11 cellular contexts compared by ENCODE assay signal in the genomic region with DNA sequence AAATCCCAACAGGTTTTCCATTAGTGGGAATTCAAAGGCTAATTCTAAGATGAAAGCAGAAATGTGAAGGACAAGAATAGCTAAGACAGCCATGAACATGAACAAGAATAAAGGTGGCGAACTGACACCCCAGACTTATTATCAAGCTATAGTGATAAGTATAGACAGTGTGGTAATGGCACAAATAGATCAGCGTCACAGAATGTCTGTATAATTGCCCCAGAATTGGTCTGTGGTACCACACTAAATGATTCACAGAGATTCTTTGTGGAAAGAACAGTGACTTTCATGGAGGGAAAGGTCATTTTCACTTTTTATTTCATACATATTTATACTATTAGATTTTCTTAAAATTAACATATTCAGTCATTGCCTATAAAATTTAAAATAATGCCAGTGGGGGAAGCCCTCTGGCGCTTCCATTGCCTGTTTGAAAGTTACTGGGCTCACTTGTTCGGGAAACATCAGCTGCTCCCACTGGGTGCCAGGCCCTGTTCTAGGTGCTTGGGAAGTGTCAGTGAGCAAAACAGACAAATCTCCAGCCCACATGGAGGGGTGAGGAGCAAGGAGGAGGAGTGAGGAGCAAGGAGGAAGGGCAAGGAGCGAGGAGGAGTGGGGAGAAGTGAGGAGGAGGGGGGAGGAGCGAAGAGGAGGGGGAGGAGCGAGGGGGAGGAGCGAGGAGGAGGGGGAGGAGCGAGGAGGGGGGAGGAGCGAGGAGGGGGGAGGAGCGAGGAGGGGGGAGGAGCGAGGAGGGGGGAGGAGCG. TPM values are rescaled to one million over a fixed set of nuclear protein-coding genes. Genes with fewer than 3 reads are reported as not detected.
DNase-seq lines count a peak whose midpoint lies in the region; ATAC-seq and TF ChIP-seq lines count a peak whose summit lies in the region.
"Had no signal": no experiment of that assay in that cellular context is flagged by ENCODE, and none has a peak within 500 bp of the region (broad histone marks: within the 10 kb centered on the region; RNA-seq: fewer than 3 reads in every experiment).

No MANE protein-coding gene starts in this region.

- DNase-seq in AML-193 (lab: John Stamatoyannopoulos, UW) (peak; percentile 13 to 23), HCT116 (ENCODE audit: low read depth, low spot score) (no peak), NCI-H2227 treated with DMSO at 0.1 percent for 48 hours (lab: John Stamatoyannopoulos, UW) (no peak)
- DNase-seq in activated CD4-positive, alpha-beta T cell treated with anti-CD3 and anti-CD28 coated beads, Interleukin-2, amount 10 ng/mL, durations not matched to agents 7 days and 5 days = peak; percentile 33
- DNase-seq: NCI-H2081, SK-N-SH had no signal

- no peaks in the 10 kb centered on the region for H3K9me3 ChIP-seq in HCT116 (ENCODE audit: control insufficient read depth in 1 of 2, insufficient read depth in 1 of 2, low read depth in 1 of 2, low read length in 2 of 2)
- no peaks in the 10 kb centered on the region for H3K9me3 ChIP-seq in iPS-15b (ENCODE audit: control insufficient read depth, insufficient read depth, low read length)
- H3K9me3 ChIP-seq: SK-N-SH had no signal

- H3K27me3 ChIP-seq in HCT116 (ENCODE audit: insufficient read depth, low read length) (no peaks in the 10 kb centered on the region), iPS-15b (ENCODE audit: control insufficient read depth, insufficient read depth, low read length) (peaks cover 3% of the 10 kb centered on the region)

- intact Hi-C loops in HCT116 (cut with micrococcal nuclease) = no loop called here

- H3K79me2 ChIP-seq in HCT116 (ENCODE audit: insufficient read depth, low read length) = no peaks in the 10 kb centered on the region

- no peaks in the 10 kb centered on the region for H4K20me1 ChIP-seq in HCT116 (ENCODE audit: insufficient read depth)

- peaks cover 39% of the 10 kb centered on the region for H3K4me1 Mint-ChIP-seq in activated CD4-positive, alpha-beta T cell treated with anti-CD3 and anti-CD28 coated beads, Interleukin-2, amount 10 ng/mL, durations not matched to agents 7 days and 5 days

- BruUV-seq in HCT116 (replicated peaks; lab: Mats Ljungman, UMichigan) = no TSS peak

- no peaks in the 10 kb centered on the region for H3K9me3 Mint-ChIP-seq in activated CD4-positive, alpha-beta T cell treated with anti-CD3 and anti-CD28 coated beads, Interleukin-2, amount 10 ng/mL, durations not matched to agents 7 days and 5 days

- CTCF ChIA-PET in HCT116 (lab: Charles Lee) = interaction anchor here (1.1 kb wide), 1 partner anchor 16 kb away, joined by 3 read pairs; no protein-coding TSS in a partner anchor
- CTCF ChIA-PET in activated CD4-positive, alpha-beta T cell treated with anti-CD3 and anti-CD28 coated beads, Interleukin-2, amount 10 ng/mL, durations not matched to agents 7 days and 5 days (lab: Charles Lee) = interaction anchor here (1.0 to 2.3 kb wide), 5 partner anchors 13 to 252 kb away, joined by 3 to 7 read pairs (median 3); no protein-coding TSS in a partner anchor

- H3K9ac ChIP-seq in HCT116 (ENCODE audit: low read length) = no peak overlapping the region
- H3K9ac ChIP-seq in iPS-15b (ENCODE audit: low read depth, low read length) = no peak overlapping the region
- H3K9ac ChIP-seq: SK-N-SH had no signal

- RAD21 ChIA-PET in HCT116 (lab: Charles Lee; ENCODE audit: low non-redundant PET in 1 of 2, low total read pairs in 2 of 2, uncharacterized antibody in 2 of 2, unreplicated experiment in 2 of 2) = no interaction called here

- no peak overlapping the region for H2AFZ ChIP-seq in HCT116 (ENCODE audit: low read depth, low read length, poor library complexity, severe bottlenecking)

- H3K4me3 ChIP-seq in HCT116 (replicated peaks in 1 of 2; ENCODE audit: low read depth in 1 of 2, low read length in 2 of 2) (no peak overlapping the region), iPS-15b (ENCODE audit: low read depth, low read length) (peak overlapping the region; percentile 13)

- no peak overlapping the region for H3K27ac ChIP-seq in HCT116 (ENCODE audit: low read depth, low read length)

- peak overlapping the region; percentile 53; the same call in 1 of the 2 replicates for H3K4me2 ChIP-seq in HCT116 (ENCODE audit: low read length)

- peak overlapping the region; percentile 67 for H3K4me3 Mint-ChIP-seq in activated CD4-positive, alpha-beta T cell treated with anti-CD3 and anti-CD28 coated beads, Interleukin-2, amount 10 ng/mL, durations not matched to agents 7 days and 5 days

- no peak for TF ChIP-seq POLR2A in HCT116 (IDR thresholded peaks at IDR 0.05; ENCODE audit: borderline replicate concordance, extremely low read depth, insufficient read depth, insufficient read length)

- no peak for TF ChIP-seq CTCF in HCT116 (IDR thresholded peaks at IDR 0.05 in 2 of 3, conservative IDR thresholded peaks at IDR 0.05 in 1 of 3; ENCODE audit: borderline replicate concordance in 1 of 3, insufficient read depth in 1 of 3, low read depth in 2 of 3, low read length in 2 of 3)

- no peaks in the 10 kb centered on the region for H3K36me3 ChIP-seq in HCT116 (ENCODE audit: control insufficient read depth in 1 of 2, insufficient read depth in 2 of 2, low read length in 2 of 2)
- no peaks in the 10 kb centered on the region for H3K36me3 ChIP-seq in iPS-15b (ENCODE audit: control insufficient read depth, insufficient read depth, low read length)

- ATAC-seq in HCT116 = peak; percentile 74
- no peak for ATAC-seq in GM18511 (IDR thresholded peaks at IDR 0.05; ENCODE audit: unreplicated experiment)
- no peak for ATAC-seq in GM19463 (IDR thresholded peaks at IDR 0.05; ENCODE audit: unreplicated experiment)
- ATAC-seq in HG02588 (IDR thresholded peaks at IDR 0.05; ENCODE audit: unreplicated experiment) = no peak

- no peak for TF ChIP-seq RAD21 in HCT116 (IDR thresholded peaks at IDR 0.05; ENCODE audit: low read depth)

- POLR2A ChIA-PET in HCT116 (lab: Charles Lee) = no interaction called here
- POLR2A ChIA-PET in activated CD4-positive, alpha-beta T cell treated with anti-CD3 and anti-CD28 coated beads, Interleukin-2, amount 10 ng/mL, durations not matched to agents 7 days and 5 days (lab: Charles Lee) = no interaction called here

- peak overlapping the region; percentile 78 for H3K27ac Mint-ChIP-seq in activated CD4-positive, alpha-beta T cell treated with anti-CD3 and anti-CD28 coated beads, Interleukin-2, amount 10 ng/mL, durations not matched to agents 7 days and 5 days

- H3K9me2 ChIP-seq in HCT116 (ENCODE audit: insufficient read depth) = no peaks in the 10 kb centered on the region
- H3K9me2 ChIP-seq: SK-N-SH had no signal

- H3K4me1 ChIP-seq in HCT116 (ENCODE audit: control insufficient read depth in 1 of 2, insufficient read depth in 2 of 2, low read length in 2 of 2) (peaks cover 8 to 12% of the 10 kb centered on the region in 2 experiments), iPS-15b (ENCODE audit: control insufficient read depth, insufficient read depth, low read length) (peaks cover 11% of the 10 kb centered on the region)

- H3K36me3 Mint-ChIP-seq in activated CD4-positive, alpha-beta T cell treated with anti-CD3 and anti-CD28 coated beads, Interleukin-2, amount 10 ng/mL, durations not matched to agents 7 days and 5 days (ENCODE audit: low read depth) = peaks cover 18% of the 10 kb centered on the region

- no peaks in the 10 kb centered on the region for H3K27me3 Mint-ChIP-seq in activated CD4-positive, alpha-beta T cell treated with anti-CD3 and anti-CD28 coated beads, Interleukin-2, amount 10 ng/mL, durations not matched to agents 7 days and 5 days

TF ChIP-seq in HCT116, 20 proteins besides CTCF, POLR2A, EP300 and RAD21 (continues in another document):
- TF ChIP-seq YY1 (IDR thresholded peaks at IDR 0.05; ENCODE audit: extremely low read depth, insufficient replicate concordance, low read depth, low read length) (no peak), EZH2 (IDR thresholded peaks at IDR 0.05) (no peak)

RNA-seq across cellular contexts. Expression of gene NLRP6, which starts 11.3 kb away (rescaled TPM):
- not detected for total RNA-seq in HCT116 (2021; ENCODE audit: unreplicated experiment)
- polyA plus RNA-seq in HCT116 (2012) = 0.09 and 0.16 TPM in 2 replicates
- 1 to 10 TPM; 5.5 to 6.5 TPM for total RNA-seq in activated CD4-positive, alpha-beta T cell treated with anti-CD3 and anti-CD28 coated beads, Interleukin-2, amount 10 ng/mL, durations not matched to agents 7 days and 5 days
- polyA plus RNA-seq: SK-N-SH had no signal

RNA-seq across cellular contexts. Expression of gene PGGHG, which starts 22.1 kb away (rescaled TPM):
- 57.5 TPM for total RNA-seq in HCT116 (2021; ENCODE audit: unreplicated experiment)
- polyA plus RNA-seq in HCT116 (2012) = 33.9 and 37.6 TPM in 2 replicates
- 100 to 1,000 TPM; 325 to 377 TPM for total RNA-seq in activated CD4-positive, alpha-beta T cell treated with anti-CD3 and anti-CD28 coated beads, Interleukin-2, amount 10 ng/mL, durations not matched to agents 7 days and 5 days

RNA-seq across cellular contexts. Expression of gene PSMD13, which starts 30.1 kb away (rescaled TPM):
- 179 TPM for total RNA-seq in HCT116 (2021; ENCODE audit: unreplicated experiment)
- polyA plus RNA-seq in HCT116 (2012) = 146 and 190 TPM in 2 replicates
- 100 to 1,000 TPM; 125 to 153 TPM for total RNA-seq in activated CD4-positive, alpha-beta T cell treated with anti-CD3 and anti-CD28 coated beads, Interleukin-2, amount 10 ng/mL, durations not matched to agents 7 days and 5 days

RNA-seq across cellular contexts. Expression of gene SIRT3, which starts 30.7 kb away (rescaled TPM):
- total RNA-seq in HCT116 (2021; ENCODE audit: unreplicated experiment) = 17.9 TPM
- polyA plus RNA-seq in HCT116 (2012) = 16.4 and 19.3 TPM in 2 replicates
- total RNA-seq in activated CD4-positive, alpha-beta T cell treated with anti-CD3 and anti-CD28 coated beads, Interleukin-2, amount 10 ng/mL, durations not matched to agents 7 days and 5 days = 10 to 100 TPM; 11.3 to 12.7 TPM

RNA-seq across cellular contexts. Expression of gene IFITM5, which starts 32.5 kb away (rescaled TPM):
- total RNA-seq in HCT116 (2021; ENCODE audit: unreplicated experiment) = not detected
- not detected in 2 replicates for polyA plus RNA-seq in HCT116 (2012)
- not detected for total RNA-seq in activated CD4-positive, alpha-beta T cell treated with anti-CD3 and anti-CD28 coated beads, Interleukin-2, amount 10 ng/mL, durations not matched to agents 7 days and 5 days
- total RNA-seq: aorta had no signal
- polyA plus RNA-seq: aorta, SK-N-SH had no signal

Comparison
In these comparisons a context has a peak if more than half of its experiments do, and no peak if none do; other contexts are left out.
1. DNase-seq: peak in AML-193 (2 of 2) and activated CD4-positive, alpha-beta T cell treated with anti-CD3 and anti-CD28 coated beads, Interleukin-2, amount 10 ng/mL, durations not matched to agents 7 days and 5 days (single experiment); none in HCT116 (single experiment) and NCI-H2227 treated with DMSO at 0.1 percent for 48 hours (single experiment).